8 cellular contexts compared by ENCODE assay signal in genomic region chr5:1608336-1608735, GRCh38.
DNase-seq lines count a peak whose midpoint lies in the region; ATAC-seq and TF ChIP-seq lines count a peak whose summit lies in the region.
"Not testable (repeated sequence)": the region's sequence is repeated elsewhere in the genome, so short reads cannot be mapped to it uniquely, and the experiment has no call there.

No MANE protein-coding gene starts in this region.

- not testable (repeated sequence) for H3K27ac ChIP-seq in RWPE2 (ENCODE audit: poor library complexity, severe bottlenecking)

- H3K27ac Mint-ChIP-seq in activated T-helper 17 cell treated with anti-CD3 and anti-CD28 coated beads, Interleukin-2, amount 50 U/mL, for 72 hours: not testable (repeated sequence)

- not testable (repeated sequence) for H3K27me3 Mint-ChIP-seq in activated T-helper 17 cell treated with anti-CD3 and anti-CD28 coated beads, Interleukin-2, amount 50 U/mL, for 72 hours

- not testable (repeated sequence) for H3K4me3 Mint-ChIP-seq in activated T-helper 17 cell treated with anti-CD3 and anti-CD28 coated beads, Interleukin-2, amount 50 U/mL, for 72 hours

- H3K4me1 ChIP-seq in RWPE2 (ENCODE audit: insufficient read depth, poor library complexity, severe bottlenecking): not testable (repeated sequence)

- H3K36me3 Mint-ChIP-seq in activated T-helper 17 cell treated with anti-CD3 and anti-CD28 coated beads, Interleukin-2, amount 50 U/mL, for 72 hours (ENCODE audit: low read depth): peaks cover 22% of the 10 kb centered on the region

- DNase-seq in AG09319 (ENCODE audit: extremely low read depth, low read depth) (peak; percentile 52), GM04503 (ENCODE audit: low read depth) (peak; percentile 27), MG63 (peak; percentile 84), RWPE2 (ENCODE audit: low spot score) (peak; percentile 29), foreskin fibroblast (peak; percentile 11 to 19), skeletal muscle cell (ENCODE audit: low read depth) (peak; percentile 69)
- DNase-seq in central memory CD4-positive, alpha-beta T cell: peak; percentile 22

- not testable (repeated sequence) for H3K27me3 ChIP-seq in MG63; RWPE2 (ENCODE audit: insufficient read depth, poor library complexity, severe bottlenecking)

- not testable (repeated sequence) for H3K9me3 Mint-ChIP-seq in activated T-helper 17 cell treated with anti-CD3 and anti-CD28 coated beads, Interleukin-2, amount 50 U/mL, for 72 hours

- not testable (repeated sequence) for TF ChIP-seq CTCF in AG09319 (IDR thresholded peaks at IDR 0.05; ENCODE audit: low read depth, low read length); RWPE2 (IDR thresholded peaks at IDR 0.05; ENCODE audit: poor library complexity, severe bottlenecking); foreskin fibroblast (IDR thresholded peaks at IDR 0.05; ENCODE audit: low read depth, low read length)

- not testable (repeated sequence) for H3K36me3 ChIP-seq in MG63; RWPE2 (ENCODE audit: low read depth)

- not testable (repeated sequence) for H3K4me3 ChIP-seq in MG63; RWPE2 (ENCODE audit: severe bottlenecking); foreskin fibroblast (ENCODE audit: low read depth in 1 of 2, low read length in 2 of 2); skeletal muscle cell (ENCODE audit: low read depth, low read length)

- H3K9me3 ChIP-seq in MG63; RWPE2 (ENCODE audit: severe bottlenecking): not testable (repeated sequence)

- H3K4me1 Mint-ChIP-seq in activated T-helper 17 cell treated with anti-CD3 and anti-CD28 coated beads, Interleukin-2, amount 50 U/mL, for 72 hours: not testable (repeated sequence)

- ATAC-seq in RWPE2 (ENCODE audit: low read depth): peak; percentile 91
- ATAC-seq in activated T-helper 17 cell treated with anti-CD3 and anti-CD28 coated beads, Interleukin-2, amount 50 U/mL, for 72 hours (replicated peaks): peak; percentile 87

Comparison
In these comparisons a context has a peak if more than half of its experiments do, and no peak if none do; other contexts are left out.
1. DNase-seq: peak in every context shown above with its lines; median percentile 84 in MG63; 69 in skeletal muscle cell; 52 in AG09319; 29 in RWPE2; 27 in GM04503; 22 in central memory CD4-positive, alpha-beta T cell; 15 in foreskin fibroblast.